Comparison of ENCODE assay signal across 1 cellular context in genomic region chr5:149728303-149728702, GRCh38.
TF ChIP-seq lines count a peak whose summit lies in the region.

No MANE protein-coding gene starts in this region.

TF ChIP-seq in H1, 55 proteins besides CTCF, POLR2A, EP300 and RAD21:
- TF ChIP-seq USF2 (IDR thresholded peaks at IDR 0.05; ENCODE audit: low read length) (no peak), E2F6 (IDR thresholded peaks at IDR 0.05) (0 out of 2 replicates have a peak, but pooled peaks have one; percentile 25)
